ENCODE assay signal across 1 cellular context in genomic region chr1:25494952-25495351, GRCh38.
TF ChIP-seq lines count a peak whose summit lies in the region.

No MANE protein-coding gene starts in this region.

TF ChIP-seq in GM23338, 12 proteins besides CTCF, POLR2A, EP300 and RAD21 (continued from another document):
- no peak for TF ChIP-seq ZNF331 (CRISPR knock-in tag; IDR thresholded peaks at IDR 0.05; ENCODE audit: low read depth)
- no peak for TF ChIP-seq EZH2phosphoT487 (IDR thresholded peaks at IDR 0.05; ENCODE audit: unreplicated experiment)
- TF ChIP-seq CREB1 (CRISPR knock-in tag; IDR thresholded peaks at IDR 0.05; ENCODE audit: low read depth), result no peak
- no peak for TF ChIP-seq ZNF462 (CRISPR knock-in tag; IDR thresholded peaks at IDR 0.05)
